11 cellular contexts compared by ENCODE assay signal in genomic region chr17:67143318-67143717, GRCh38.
"Had no signal": no experiment of that assay in that cellular context is flagged by ENCODE, and none has a peak within 500 bp of the region (broad histone marks: within the 10 kb centered on the region; RNA-seq: fewer than 3 reads in every experiment).

No MANE protein-coding gene starts in this region.

- DNase-seq: GM23248, GOT3, H7, H9, HCEC 1CT, HFFc6 had no signal

- H3K4me3 ChIP-seq: GM23248, GM23338, HAP-1 had no signal

- H3K9ac ChIP-seq: GM23248 had no signal

- H3K9me3 ChIP-seq: HAP-1 had no signal

- FAIRE-seq: H1, H54 had no signal

- H3K4me2 ChIP-seq: GM23338 had no signal

- H3K27ac Mint-ChIP-seq: GM23338, H9, HFFc6 had no signal

- H2AFZ ChIP-seq: GM23248, GM23338 had no signal

- ATAC-seq: GM23338, HCT116 had no signal

- H3K27ac ChIP-seq: GM23248 had no signal

- H3K4me3 Mint-ChIP-seq: GM23338, H9, HFFc6 had no signal

- H3K9me3 Mint-ChIP-seq: GM23338, HFFc6 had no signal
